ENCODE assay signal across 8 cellular contexts in genomic region chr16:68529931-68530667, GRCh38. TPM values are rescaled to one million over a fixed set of nuclear protein-coding genes. Genes with fewer than 3 reads are reported as not detected.
DNase-seq lines count a peak whose midpoint lies in the region; ATAC-seq and TF ChIP-seq lines count a peak whose summit lies in the region.

No MANE protein-coding gene starts in this region.

- no peaks in the 10 kb centered on the region for H3K4me1 ChIP-seq in Caco-2
- no peaks in the 10 kb centered on the region for H3K4me1 ChIP-seq in foreskin keratinocyte
- no peaks in the 10 kb centered on the region for H3K4me1 ChIP-seq in neuron (ENCODE audit: insufficient read depth, low read length)
- H3K4me1 ChIP-seq in stomach smooth muscle (ENCODE audit: control insufficient read depth, insufficient read depth, low read length) = peaks cover 15% of the 10 kb centered on the region

- peaks cover 25% of the 10 kb centered on the region for H3K9me3 Mint-ChIP-seq in Caco-2 (ENCODE audit: unreplicated experiment)

- CTCF ChIA-PET in Caco-2 (lab: Charles Lee) = interaction anchor here (0.9 to 2.7 kb wide), 9 partner anchors 8 to 314 kb away, joined by 4 to 24 read pairs (median 8); no protein-coding TSS in a partner anchor
- CTCF ChIA-PET in RWPE1 (lab: Yijun Ruan, JAX) = interaction anchor here (0.5 to 1.2 kb wide), 7 partner anchors 60 to 322 kb away, joined by 3 to 7 read pairs (median 3); no protein-coding TSS in a partner anchor

- H3K27ac ChIP-seq in KOPT-K1 (ENCODE audit: low read depth, low read length, poor library complexity, severe bottlenecking) (peak overlapping the region; percentile 66), RWPE1 (peak overlapping the region; percentile 69), foreskin keratinocyte (peak overlapping the region; percentile 24), stomach smooth muscle (ENCODE audit: low read length) (no peak overlapping the region)

- H3K27me3 ChIP-seq in Caco-2 (replicated peaks; ENCODE audit: control insufficient read depth, insufficient read depth, low read length) (no peaks in the 10 kb centered on the region), foreskin keratinocyte (no peaks in the 10 kb centered on the region), neuron (ENCODE audit: insufficient read depth, low read length) (peaks cover 2% of the 10 kb centered on the region), stomach smooth muscle (ENCODE audit: control insufficient read depth in 1 of 2, insufficient read depth in 2 of 2, low read length in 2 of 2) (no peaks in the 10 kb centered on the region)

- peaks cover 9% of the 10 kb centered on the region for H3K4me1 Mint-ChIP-seq in Caco-2 (ENCODE audit: low read depth, unreplicated experiment)

- H3K4me3 Mint-ChIP-seq in Caco-2 (ENCODE audit: unreplicated experiment) = peak overlapping the region; percentile 83

- H3K36me3 ChIP-seq in Caco-2 (ENCODE audit: control insufficient read depth, insufficient read depth, low read length) (no peaks in the 10 kb centered on the region), KOPT-K1 (ENCODE audit: insufficient read depth, low read length) (peaks cover 15% of the 10 kb centered on the region), neuron (ENCODE audit: insufficient read depth, low read length) (no peaks in the 10 kb centered on the region), stomach smooth muscle (ENCODE audit: control insufficient read depth in 2 of 2, insufficient read depth in 2 of 2, low read length in 2 of 2) (no peaks in the 10 kb centered on the region)

- H3K9ac ChIP-seq in stomach smooth muscle (ENCODE audit: low read length in 2 of 2) = peak overlapping the region; percentile 47 to 51

- ATAC-seq in GM21529 (IDR thresholded peaks at IDR 0.05; ENCODE audit: unreplicated experiment) (peak; percentile 93), foreskin keratinocyte (peak; percentile 89)

- TF ChIP-seq CTCF in Caco-2 (IDR thresholded peaks at IDR 0.05; ENCODE audit: insufficient read depth in 1 of 2, low read depth in 1 of 2, low read length in 1 of 2, severe bottlenecking in 1 of 2, unreplicated experiment in 1 of 2) (no peak), RWPE1 (conservative IDR thresholded peaks at IDR 0.05; ENCODE audit: low read depth) (no peak), foreskin keratinocyte (conservative IDR thresholded peaks at IDR 0.05) (no peak)

- peak overlapping the region; percentile 95 for H2AFZ ChIP-seq in neuron (ENCODE audit: low read depth, low read length)

- no TSS peak for BruUV-seq in Caco-2 (replicated peaks; lab: Mats Ljungman, UMichigan)

- peak; percentile 91 to 94 for DNase-seq in Caco-2
- DNase-seq in RWPE1 (ENCODE audit: low spot score) = peak; percentile 99
- peak; percentile 84 for DNase-seq in activated gamma-delta T cell treated with Interleukin-2 at 50 U/mL for 16 hours
- peak; percentile 47 to 72 for DNase-seq in foreskin keratinocyte

- H3K9me3 ChIP-seq in Caco-2 (peaks cover 8% of the 10 kb centered on the region; the same call in 1 of the 2 replicates), KOPT-K1 (ENCODE audit: insufficient read depth, low read length, poor library complexity, severe bottlenecking) (peaks cover 16% of the 10 kb centered on the region), neuron (ENCODE audit: low read length) (peaks cover 9% of the 10 kb centered on the region), stomach smooth muscle (ENCODE audit: control insufficient read depth in 2 of 2, low read length in 2 of 2) (no peaks in the 10 kb centered on the region)

- POLR2A ChIA-PET in Caco-2 (lab: Charles Lee) = interaction anchor here (1.1 to 1.4 kb wide), 2 partner anchors 9 to 207 kb away, joined by 3 to 6 read pairs; partner anchors contain the start of gene CDH1
- POLR2A ChIA-PET in RWPE1 (lab: Yijun Ruan, JAX; ENCODE audit: low non-redundant PET) = interaction anchor here (0.6 kb wide), 1 partner anchor 551 kb away, joined by 3 read pairs; no protein-coding TSS in a partner anchor

- H3K4me3 ChIP-seq in Caco-2 (ENCODE audit: low read depth, low read length) = peak overlapping the region; percentile 95
- peak overlapping the region; percentile 50 for H3K4me3 ChIP-seq in neuron (ENCODE audit: low read length)
- H3K4me3 ChIP-seq in stomach smooth muscle (ENCODE audit: low read length in 2 of 2) = peak overlapping the region; percentile 84 to 85

- H3K27ac Mint-ChIP-seq in Caco-2 (ENCODE audit: unreplicated experiment) = peak overlapping the region; percentile 86

- intact Hi-C loops in Caco-2 (cut with micrococcal nuclease; ENCODE audit: unreplicated experiment) = loop anchor here (1.0 to 10.0 kb wide), 7 partner anchors 9 to 595 kb away; partner anchors contain the start of genes CDH3, HAS3 and ZFP90

- H3K27me3 Mint-ChIP-seq in Caco-2 (ENCODE audit: insufficient read depth, unreplicated experiment) = no peaks in the 10 kb centered on the region

- peaks cover 35% of the 10 kb centered on the region for H3K36me3 Mint-ChIP-seq in Caco-2 (ENCODE audit: insufficient read depth, unreplicated experiment)

RNA-seq across cellular contexts. Expression of gene ZFP90, which starts 9.0 kb away (rescaled TPM):
- total RNA-seq in Caco-2 (2022) (16.5 and 23.2 TPM in 2 replicates), foreskin keratinocyte (18.7 and 21.7 TPM in 2 replicates)
- 5.6 and 5.7 TPM in 2 replicates for polyA plus RNA-seq in foreskin keratinocyte
